13 cellular contexts compared by ENCODE assay signal in the genomic region with DNA sequence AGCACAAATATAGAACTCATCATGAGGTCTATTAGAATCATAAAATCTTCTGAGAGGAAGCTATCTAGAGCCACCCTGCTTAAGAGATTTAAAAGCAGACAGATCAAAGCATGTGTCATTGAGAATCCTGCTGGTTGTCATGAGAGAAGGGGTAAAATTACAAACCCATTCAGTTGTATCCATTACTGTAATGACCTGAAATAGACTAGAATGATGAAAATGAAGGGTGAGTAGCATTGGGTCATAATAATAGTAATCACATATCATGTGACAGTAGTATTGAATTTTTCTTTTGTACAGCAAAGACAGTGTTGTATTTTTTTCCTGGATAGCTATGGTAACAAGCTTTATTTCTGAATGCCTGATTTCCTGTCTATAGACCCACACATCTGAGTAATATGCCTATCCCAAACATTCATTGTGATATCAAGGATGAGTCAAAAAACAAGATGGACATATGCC.
DNase-seq lines count a peak whose midpoint lies in the region; ATAC-seq, FAIRE-seq and TF ChIP-seq lines count a peak whose summit lies in the region.
"Had no signal": no experiment of that assay in that cellular context is flagged by ENCODE, and none has a peak within 500 bp of the region (broad histone marks: within the 10 kb centered on the region; RNA-seq: fewer than 3 reads in every experiment).

No MANE protein-coding gene starts in this region.

- H3K36me3 Mint-ChIP-seq in stimulated activated naive B cell treated with anti-CD40 and anti-IgM and Interleukin-4, amounts not matched to agents 10 μg/mL and 1 μg/mL and 100 μg/mL, for 72 hours = peaks cover 0 to 5% of the 10 kb centered on the region in 2 donors
- H3K36me3 Mint-ChIP-seq: activated naive CD8-positive, alpha-beta T cell treated with anti-CD3 and anti-CD28 coated beads for 36 hours had no signal

- TF ChIP-seq POLR2A in suprapubic skin (IDR thresholded peaks at IDR 0.05) = no peak

- DNase-seq in DMS53 (lab: John Stamatoyannopoulos, UW) (peak; percentile 37), DMS53 treated with DMSO at 0.1 percent for 48 hours (lab: John Stamatoyannopoulos, UW; ENCODE audit: unreplicated experiment) (no peak), iris pigment epithelial cell (ENCODE audit: low read depth) (peak; percentile 87), suprapubic skin (ENCODE audit: low spot score in 2 of 2) (no peak)
- DNase-seq in stimulated activated naive B cell treated with anti-CD40 and anti-IgM and Interleukin-4, amounts not matched to agents 10 μg/mL and 1 μg/mL and 100 μg/mL, for 72 hours = no peak
- DNase-seq: 8988T; activated naive CD8-positive, alpha-beta T cell treated with anti-CD3 and anti-CD28 coated beads for 36 hours; erythroblast; midbrain; testis had no signal

- no peak for TF ChIP-seq EP300 in suprapubic skin (IDR thresholded peaks at IDR 0.05)

- peaks cover 21% of the 10 kb centered on the region for H3K4me1 ChIP-seq in suprapubic skin
- H3K4me1 ChIP-seq: testis had no signal

- peak overlapping the region; percentile 74 for H3K27ac ChIP-seq in suprapubic skin
- H3K27ac ChIP-seq: testis had no signal

- TF ChIP-seq CTCF in suprapubic skin (IDR thresholded peaks at IDR 0.05) = no peak

- H3K27me3 Mint-ChIP-seq in stimulated activated naive B cell treated with anti-CD40 and anti-IgM and Interleukin-4, amounts not matched to agents 10 μg/mL and 1 μg/mL and 100 μg/mL, for 72 hours = no peaks in the 10 kb centered on the region

- no peaks in the 10 kb centered on the region for H3K9me3 ChIP-seq in suprapubic skin
- H3K9me3 ChIP-seq: testis had no signal

- H3K4me3 ChIP-seq in suprapubic skin = no peak overlapping the region
- H3K4me3 ChIP-seq: testis had no signal

- ATAC-seq in HG02759 (IDR thresholded peaks at IDR 0.05; ENCODE audit: unreplicated experiment) (no peak), HG03045 (IDR thresholded peaks at IDR 0.05; ENCODE audit: unreplicated experiment) (no peak)
- ATAC-seq in stimulated activated naive B cell treated with anti-CD40 and anti-IgM and Interleukin-4, amounts not matched to agents 10 μg/mL and 1 μg/mL and 100 μg/mL, for 72 hours (replicated peaks) = no peak

- no peaks in the 10 kb centered on the region for H3K9me3 Mint-ChIP-seq in stimulated activated naive B cell treated with anti-CD40 and anti-IgM and Interleukin-4, amounts not matched to agents 10 μg/mL and 1 μg/mL and 100 μg/mL, for 72 hours
- H3K9me3 Mint-ChIP-seq: activated naive CD8-positive, alpha-beta T cell treated with anti-CD3 and anti-CD28 coated beads for 36 hours had no signal

- peak; percentile 68 for FAIRE-seq in TTC549 (lab: Jason Lieb, UNC)

- H3K36me3 ChIP-seq in suprapubic skin = no peaks in the 10 kb centered on the region

- H3K4me1 Mint-ChIP-seq in stimulated activated naive B cell treated with anti-CD40 and anti-IgM and Interleukin-4, amounts not matched to agents 10 μg/mL and 1 μg/mL and 100 μg/mL, for 72 hours = peaks cover 0 to 11% of the 10 kb centered on the region in 2 donors
- H3K4me1 Mint-ChIP-seq: activated naive CD8-positive, alpha-beta T cell treated with anti-CD3 and anti-CD28 coated beads for 36 hours had no signal

- no peak overlapping the region for H3K4me3 Mint-ChIP-seq in stimulated activated naive B cell treated with anti-CD40 and anti-IgM and Interleukin-4, amounts not matched to agents 10 μg/mL and 1 μg/mL and 100 μg/mL, for 72 hours
- H3K4me3 Mint-ChIP-seq: activated naive CD8-positive, alpha-beta T cell treated with anti-CD3 and anti-CD28 coated beads for 36 hours had no signal

- no peaks in the 10 kb centered on the region for H3K27me3 ChIP-seq in suprapubic skin
- H3K27me3 ChIP-seq: testis had no signal

- no peak overlapping the region for H3K27ac Mint-ChIP-seq in stimulated activated naive B cell treated with anti-CD40 and anti-IgM and Interleukin-4, amounts not matched to agents 10 μg/mL and 1 μg/mL and 100 μg/mL, for 72 hours
- H3K27ac Mint-ChIP-seq: activated naive CD8-positive, alpha-beta T cell treated with anti-CD3 and anti-CD28 coated beads for 36 hours had no signal

Comparison
In these comparisons a context has a peak if more than half of its experiments do, and no peak if none do; other contexts are left out.
1. DNase-seq: peak in DMS53 (single experiment) and iris pigment epithelial cell (single experiment); none in DMS53 treated with DMSO at 0.1 percent for 48 hours (single experiment), suprapubic skin (0 of 2) and stimulated activated naive B cell treated with anti-CD40 and anti-IgM and Interleukin-4, amounts not matched to agents 10 μg/mL and 1 μg/mL and 100 μg/mL, for 72 hours (single experiment).